Comparison of ENCODE assay signal across 17 cellular contexts in genomic region chr12:76190249-76190648, GRCh38.
"Had no signal": no experiment of that assay in that cellular context is flagged by ENCODE, and none has a peak within 500 bp of the region (broad histone marks: within the 10 kb centered on the region; RNA-seq: fewer than 3 reads in every experiment).

No MANE protein-coding gene starts in this region.

- DNase-seq: effector memory CD8-positive, alpha-beta T cell; esophagus squamous epithelium; foreskin melanocyte; heart right ventricle; naive thymus-derived CD4-positive, alpha-beta T cell; nephron progenitor cell; posterior cingulate gyrus; right cardiac atrium; stimulated activated CD4-positive, alpha-beta T cell treated with anti-CD3 and anti-CD28 coated beads, Interleukin-4, amount 100 ng/mL, for 1 hour; stimulated activated CD8-positive, alpha-beta memory T cell treated with anti-CD3 and anti-CD28 coated beads, Interleukin-4, amount 100 ng/mL, for 48 hours; stimulated activated naive CD8-positive, alpha-beta T cell treated with anti-CD3 and anti-CD28 coated beads, Interleukin-15, amount 100 ng/mL, for 72 hours; testis; upper lobe of right lung had no signal

- H3K4me1 ChIP-seq: esophagus squamous epithelium, heart right ventricle, testis, tibial nerve, upper lobe of right lung, vagina had no signal

- ATAC-seq: effector memory CD8-positive, alpha-beta T cell; heart right ventricle; naive thymus-derived CD4-positive, alpha-beta T cell; right cardiac atrium; stimulated activated effector memory CD8-positive, alpha-beta T cell treated with anti-CD3 and anti-CD28 coated beads, Interleukin-12 subunit alpha, Interleukin-12 subunit beta, amount 100 ng/mL, for 72 hours; stimulated activated naive CD8-positive, alpha-beta T cell treated with anti-CD3 and anti-CD28 coated beads, Interleukin-15, amount 100 ng/mL, for 72 hours; upper lobe of right lung had no signal

- H3K27me3 ChIP-seq: esophagus squamous epithelium, neutrophil, testis, tibial nerve, upper lobe of right lung, vagina had no signal

- H3K9me3 ChIP-seq: esophagus squamous epithelium, heart right ventricle, neutrophil, testis, tibial nerve, upper lobe of right lung, vagina had no signal

- H3K27ac ChIP-seq: esophagus squamous epithelium, heart right ventricle, neutrophil, testis, tibial nerve, upper lobe of right lung, vagina had no signal

- H3K36me3 ChIP-seq: esophagus squamous epithelium, heart right ventricle, neutrophil, tibial nerve, upper lobe of right lung, vagina had no signal

- H3K4me3 ChIP-seq: esophagus squamous epithelium, heart right ventricle, testis, tibial nerve, upper lobe of right lung, vagina had no signal
